Comparison of ENCODE assay signal across 1 cellular context in genomic region chr10:1611936-1612550, GRCh38.
TF ChIP-seq lines count a peak whose summit lies in the region.

No MANE protein-coding gene starts in this region.

TF ChIP-seq in GM23338, 12 proteins besides CTCF, POLR2A, EP300 and RAD21 (continued from another document):
- no peak for TF ChIP-seq REST (IDR thresholded peaks at IDR 0.05; ENCODE audit: unreplicated experiment)
- TF ChIP-seq NANOG (IDR thresholded peaks at IDR 0.05; ENCODE audit: borderline replicate concordance), result no peak
- no peak for TF ChIP-seq ZNF331 (CRISPR knock-in tag; IDR thresholded peaks at IDR 0.05; ENCODE audit: low read depth)
- TF ChIP-seq POLR2AphosphoS5 (IDR thresholded peaks at IDR 0.05; ENCODE audit: low read depth), result no peak
